Comparison of ENCODE assay signal across 20 cellular contexts in the genomic region with DNA sequence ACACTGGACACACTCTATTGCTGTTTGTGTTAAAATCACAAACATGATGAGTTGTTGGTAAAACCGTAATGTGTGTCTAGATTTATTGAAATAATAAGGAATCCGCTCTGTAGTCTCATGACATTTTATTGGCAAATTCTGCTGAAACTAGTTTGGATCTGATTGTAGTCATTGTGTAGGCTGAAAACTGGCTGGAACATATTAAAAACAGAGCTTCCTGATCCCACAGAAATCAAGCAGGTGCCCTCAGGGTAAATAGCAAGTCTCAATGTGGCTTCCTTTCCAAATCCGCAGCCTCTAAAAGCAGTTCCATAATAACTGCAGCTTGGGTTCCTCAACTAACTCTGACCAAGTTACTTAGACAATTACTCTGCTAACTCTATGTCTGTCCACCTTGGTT.
DNase-seq lines count a peak whose midpoint lies in the region; ATAC-seq, FAIRE-seq and TF ChIP-seq lines count a peak whose summit lies in the region.
"Had no signal": no experiment of that assay in that cellular context is flagged by ENCODE, and none has a peak within 500 bp of the region (broad histone marks: within the 10 kb centered on the region; RNA-seq: fewer than 3 reads in every experiment).

No MANE protein-coding gene starts in this region.

- no peaks in the 10 kb centered on the region for H3K79me2 ChIP-seq in H1 (ENCODE audit: control insufficient read depth in 1 of 2, insufficient read depth in 2 of 2, low read length in 2 of 2)

- H3K18ac ChIP-seq in H1 (ENCODE audit: extremely low read depth, low read length) (no peak overlapping the region), mesenchymal stem cell (ENCODE audit: low read depth in 1 of 2, low read length in 2 of 2) (no peak overlapping the region)

- H2BK5ac ChIP-seq in H1 (ENCODE audit: low read depth, low read length), result no peak overlapping the region
- H2BK5ac ChIP-seq in mesenchymal stem cell (ENCODE audit: low read depth, low read length, poor library complexity, severe bottlenecking), result peak overlapping the region; percentile 12

- H3K79me1 ChIP-seq in H1 (ENCODE audit: low read depth, low read length) (no peaks in the 10 kb centered on the region), mesenchymal stem cell (replicated peaks; ENCODE audit: low read length, poor library complexity, severe bottlenecking) (no peaks in the 10 kb centered on the region)

- H2BK15ac ChIP-seq in H1 (ENCODE audit: low read length) (no peak overlapping the region), mesenchymal stem cell (ENCODE audit: low read depth, poor library complexity, severe bottlenecking) (no peak overlapping the region)

- no peaks in the 10 kb centered on the region for H4K20me1 ChIP-seq in H1 (replicated peaks in 1 of 2; ENCODE audit: control insufficient read depth in 1 of 2, insufficient read depth in 2 of 2, low read length in 2 of 2)

- no peak for TF ChIP-seq CTCF in H1 (IDR thresholded peaks at IDR 0.05; ENCODE audit: control extremely low read depth in 1 of 3, insufficient read depth in 1 of 3, low read depth in 1 of 3, low read length in 3 of 3)

- DNase-seq in EL (peak; percentile 9), NCI-H69 (lab: John Stamatoyannopoulos, UW) (peak; percentile 13), H1 (ENCODE audit: low read depth in 1 of 2, low spot score in 2 of 2) (no peak), mesenchymal stem cell (no peak), middle frontal gyrus (ENCODE audit: extremely low spot score, low spot score) (no peak)
- no peak for DNase-seq in activated CD4-positive, alpha-beta T cell treated with anti-CD3 and anti-CD28 coated beads, Interleukin-2, amount 50 U/mL, for 4 hours
- DNase-seq: ACHN; BE2C; C1 segment of cervical spinal cord; Caco-2; CD4-positive, CD25-positive, alpha-beta regulatory T cell; CD8-positive, alpha-beta memory T cell; GDM1 had no signal

- peak overlapping the region; percentile 21; the same call in 1 of the 2 replicates for H2AFZ ChIP-seq in H1 (ENCODE audit: low read length)
- no peak overlapping the region for H2AFZ ChIP-seq in mesenchymal stem cell (ENCODE audit: low read depth, low read length)

- no peak for TF ChIP-seq RAD21 in H1 (IDR thresholded peaks at IDR 0.05 in 1 of 2, conservative IDR thresholded peaks at IDR 0.05 in 1 of 2; ENCODE audit: low read depth in 2 of 2, low read length in 2 of 2)

- H2AK5ac ChIP-seq in H1 (ENCODE audit: low read depth, low read length) (no peak overlapping the region), mesenchymal stem cell (ENCODE audit: low read length, severe bottlenecking) (no peak overlapping the region)

- POLR2A ChIA-PET in H1 (lab: Charles Lee; ENCODE audit: partially characterized antibody), result no interaction called here

- H3K9ac ChIP-seq in H1 (replicated peaks in 1 of 4; ENCODE audit: extremely low read depth in 1 of 4, low read depth in 3 of 4, low read length in 3 of 4), result no peak overlapping the region
- no peak overlapping the region for H3K9ac ChIP-seq in mesenchymal stem cell (ENCODE audit: low read length)

- H3K4me1 ChIP-seq in H1 (replicated peaks in 1 of 4; ENCODE audit: control insufficient read depth in 3 of 4, insufficient read depth in 4 of 4, low read length in 3 of 4) (no peaks in the 10 kb centered on the region; a peak in 1 of 7 replicates), mesenchymal stem cell (ENCODE audit: control insufficient read depth, insufficient read depth, low read depth, low read length) (peaks cover 7% of the 10 kb centered on the region)
- H3K4me1 ChIP-seq: BE2C, Caco-2, HAP-1 had no signal

- no peak for FAIRE-seq in H1 (lab: Jason Lieb, UNC)
- FAIRE-seq: A204.1, D721Med, GM12892, GM18507 had no signal

- no peak overlapping the region for H3K4me2 ChIP-seq in H1 (ENCODE audit: insufficient read depth in 1 of 2, low read depth in 2 of 2, low read length in 2 of 2)
- no peak overlapping the region for H3K4me2 ChIP-seq in mesenchymal stem cell (ENCODE audit: low read length, poor library complexity, severe bottlenecking)

- no peak for TF ChIP-seq EP300 in H1 (IDR thresholded peaks at IDR 0.05; ENCODE audit: borderline replicate concordance in 1 of 2, low read depth in 2 of 2, low read length in 2 of 2)

- no peaks in the 10 kb centered on the region for H3K27me3 ChIP-seq in H1 (replicated peaks in 1 of 4; ENCODE audit: control insufficient read depth in 3 of 4, extremely low read depth in 1 of 4, insufficient read depth in 3 of 4, low read length in 3 of 4)
- H3K27me3 ChIP-seq in mesenchymal stem cell (ENCODE audit: control insufficient read depth in 1 of 2, insufficient read depth in 1 of 2, low read length in 2 of 2), result peaks cover 0 to under 1% of the 10 kb centered on the region in 2 experiments

- ATAC-seq in GM21786 (IDR thresholded peaks at IDR 0.05; ENCODE audit: unreplicated experiment) (no peak), GM18909 (IDR thresholded peaks at IDR 0.05; ENCODE audit: poor library complexity, unreplicated experiment) (no peak)

- no peaks in the 10 kb centered on the region; the same call in 1 of the 2 replicates for H3K23me2 ChIP-seq in H1 (ENCODE audit: low read depth, low read length)

- H3K9me3 ChIP-seq in H1 (ENCODE audit: insufficient read depth in 2 of 2, low read depth in 1 of 2, low read length in 1 of 2), result no peaks in the 10 kb centered on the region; a peak in 1 of 4 replicates
- H3K9me3 ChIP-seq in mesenchymal stem cell (ENCODE audit: control insufficient read depth, low read length), result no peaks in the 10 kb centered on the region
- H3K9me3 ChIP-seq: BE2C, Caco-2, HAP-1 had no signal

- H2BK20ac ChIP-seq in H1 (ENCODE audit: low read length), result no peak overlapping the region

- H2BK12ac ChIP-seq in H1 (ENCODE audit: low read depth, low read length), result no peak overlapping the region
- H2BK12ac ChIP-seq in mesenchymal stem cell (ENCODE audit: low read length in 2 of 2), result no peak overlapping the region

- H4K8ac ChIP-seq in H1 (ENCODE audit: extremely low read depth, insufficient read depth, low read length) (no peak overlapping the region), mesenchymal stem cell (ENCODE audit: low read length) (no peak overlapping the region)

- CTCF ChIA-PET in H1 (lab: Charles Lee; ENCODE audit: partially characterized antibody), result interaction anchor here (1.1 kb wide), 2 partner anchors 12 to 36 kb away, joined by 3 to 4 read pairs; no protein-coding TSS in a partner anchor

- H3K23ac ChIP-seq in H1 (ENCODE audit: insufficient read length) (no peak overlapping the region), mesenchymal stem cell (ENCODE audit: low read length in 2 of 2) (no peak overlapping the region)

- TF ChIP-seq POLR2A in H1 (IDR thresholded peaks at IDR 0.05; ENCODE audit: control extremely low read depth in 1 of 2, low read depth in 2 of 2, low read length in 2 of 2), result no peak

- H4K5ac ChIP-seq in H1 (ENCODE audit: insufficient read length, low read depth, low read length), result no peak overlapping the region

- 95% methylated on average over 3 of the region's 3 CpGs; no CpG with 5 or more reads in 1 of the 2 experiments for WGBS in H1 (ENCODE audit: extremely low coverage in 1 of 2, insufficient coverage in 1 of 2, insufficient read length in 1 of 2, insufficient replicate concordance in 2 of 2, low coverage in 1 of 2, low lambda C conversion rate in 2 of 2, missing lambda C conversion rate in 1 of 2), 2 experiments
- 97% methylated on average over 3 of the region's 3 CpGs for WGBS in mesenchymal stem cell

- H2BK120ac ChIP-seq in H1 (replicated peaks; ENCODE audit: low read depth, low read length) (no peak overlapping the region), mesenchymal stem cell (ENCODE audit: low read depth, low read length) (no peak overlapping the region)

- H3K56ac ChIP-seq in H1 (replicated peaks; ENCODE audit: insufficient read length, low read depth, low read length), result no peak overlapping the region

- H3K4ac ChIP-seq in H1 (replicated peaks; ENCODE audit: insufficient read length, low read depth, low read length) (no peak overlapping the region), mesenchymal stem cell (ENCODE audit: low read depth in 1 of 2, low read length in 2 of 2) (no peak overlapping the region)

- H3K36me3 ChIP-seq in H1 (ENCODE audit: control insufficient read depth in 2 of 4, insufficient read depth in 4 of 4, low read length in 3 of 4), result no peaks in the 10 kb centered on the region
- H3K36me3 ChIP-seq in mesenchymal stem cell (ENCODE audit: control insufficient read depth in 1 of 2, insufficient read depth in 2 of 2, low read depth in 1 of 2, low read length in 2 of 2), result no peaks in the 10 kb centered on the region
- H3K36me3 ChIP-seq: BE2C, HAP-1 had no signal

- H4K91ac ChIP-seq in H1 (replicated peaks; ENCODE audit: insufficient read length, low read length) (no peak overlapping the region), mesenchymal stem cell (ENCODE audit: low read length) (no peak overlapping the region)

- H3K14ac ChIP-seq in H1 (ENCODE audit: insufficient read length) (no peak overlapping the region), mesenchymal stem cell (ENCODE audit: low read length in 2 of 2) (no peak overlapping the region)

- no peak overlapping the region for H3K27ac ChIP-seq in H1 (ENCODE audit: low read depth, low read length)
- no peak overlapping the region for H3K27ac ChIP-seq in mesenchymal stem cell (ENCODE audit: low read length, poor library complexity, severe bottlenecking)

- no peak overlapping the region for H3K4me3 ChIP-seq in H1 (ENCODE audit: extremely low read depth in 1 of 4, insufficient read depth in 2 of 4, low read depth in 3 of 4, low read length in 4 of 4)
- H3K4me3 ChIP-seq in mesenchymal stem cell (ENCODE audit: insufficient read depth in 1 of 2, low read depth in 1 of 2, low read length in 2 of 2), result no peak overlapping the region
- H3K4me3 ChIP-seq: HAP-1 had no signal

TF ChIP-seq in H1, 55 proteins besides CTCF, POLR2A, EP300 and RAD21:
- TF ChIP-seq KDM1A (IDR thresholded peaks at IDR 0.05; ENCODE audit: borderline replicate concordance, low read length) (no peak), SAP30 (IDR thresholded peaks at IDR 0.05; ENCODE audit: insufficient read depth, insufficient replicate concordance, low read length) (no peak), FOSL1 (IDR thresholded peaks at IDR 0.05; ENCODE audit: insufficient read depth, low read depth, low read length) (no peak), RBBP5 (IDR thresholded peaks at IDR 0.05; ENCODE audit: borderline replicate concordance, low read depth, low read length) (no peak), CTBP2 (IDR thresholded peaks at IDR 0.05; ENCODE audit: borderline replicate concordance, insufficient read depth, insufficient read length, low read length) (no peak), RFX5 (IDR thresholded peaks at IDR 0.05; ENCODE audit: borderline replicate concordance, low read depth, low read length) (no peak)
TF ChIP-seq in H1: peak in this region for 0.

Comparison
In these comparisons a context has a peak if more than half of its experiments do, and no peak if none do; other contexts are left out.
1. DNase-seq: peak in EL (single experiment) and NCI-H69 (single experiment); none in H1 (0 of 2), mesenchymal stem cell (single experiment), activated CD4-positive, alpha-beta T cell treated with anti-CD3 and anti-CD28 coated beads, Interleukin-2, amount 50 U/mL, for 4 hours (0 of 2) and middle frontal gyrus (single experiment).